Comparison of ENCODE assay signal across 11 cellular contexts in the genomic region with DNA sequence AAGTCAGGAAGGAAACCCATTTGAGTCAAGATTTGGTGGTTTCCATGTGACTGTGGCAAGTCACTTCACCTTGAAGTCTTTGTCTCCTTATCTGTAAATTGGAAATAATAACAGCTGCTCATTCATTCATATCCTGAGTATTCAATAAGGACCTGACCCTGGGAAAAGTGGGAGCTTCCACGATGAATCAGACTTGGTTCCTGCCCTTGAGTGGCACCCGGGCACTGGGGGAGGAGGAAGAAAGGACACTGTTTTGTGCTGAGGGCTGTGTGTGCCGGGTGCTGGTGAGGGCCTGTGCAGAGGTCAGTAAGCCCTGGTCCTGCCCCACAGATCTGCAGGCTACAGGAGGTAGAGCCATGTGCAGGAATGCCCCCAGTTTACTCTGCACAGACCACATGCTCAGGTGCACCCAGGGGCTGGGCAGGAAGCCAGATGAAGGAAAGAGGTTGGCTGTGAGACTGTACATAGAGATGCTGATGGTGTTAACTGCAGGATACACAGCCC. TPM values are rescaled to one million over a fixed set of nuclear protein-coding genes. Genes with fewer than 3 reads are reported as not detected.
DNase-seq lines count a peak whose midpoint lies in the region; ATAC-seq and TF ChIP-seq lines count a peak whose summit lies in the region.
"Had no signal": no experiment of that assay in that cellular context is flagged by ENCODE, and none has a peak within 500 bp of the region (broad histone marks: within the 10 kb centered on the region; RNA-seq: fewer than 3 reads in every experiment).

No MANE protein-coding gene starts in this region.

- H3K27me3 Mint-ChIP-seq in HFFc6 (ENCODE audit: insufficient read depth) (no peaks in the 10 kb centered on the region; the same call in 1 of the 2 replicates), WTC11 (ENCODE audit: low read depth) (no peaks in the 10 kb centered on the region), endodermal cell (ENCODE audit: insufficient read depth) (no peaks in the 10 kb centered on the region)
- H3K27me3 Mint-ChIP-seq: naive B cell had no signal

- peak overlapping the region; percentile 50 for H3K4me3 Mint-ChIP-seq in HFFc6
- no peak overlapping the region for H3K4me3 Mint-ChIP-seq in WTC11
- no peak overlapping the region for H3K4me3 Mint-ChIP-seq in endodermal cell
- H3K4me3 Mint-ChIP-seq: naive B cell had no signal

- intact Hi-C loops in heart right ventricle (cut with DNase I) (no loop called here), spleen (cut with DNase I; ENCODE audit: low total_unique reads) (loop anchor here (10.0 kb wide), 1 partner anchor 50 kb away; no protein-coding TSS in a partner anchor)

- POLR2A ChIA-PET in WTC11 (lab: Charles Lee) = no interaction called here

- no peak for ATAC-seq in WTC11
- peak in 6 of 8 donors; percentile 7 to 53 (median 22) for ATAC-seq in heart right ventricle
- ATAC-seq in HG03457 (IDR thresholded peaks at IDR 0.05; ENCODE audit: unreplicated experiment) = no peak
- no peak for ATAC-seq in GM21619 (IDR thresholded peaks at IDR 0.05; ENCODE audit: unreplicated experiment)
- ATAC-seq in HG02571 (IDR thresholded peaks at IDR 0.05; ENCODE audit: unreplicated experiment) = no peak
- ATAC-seq: HCT116 had no signal

- peaks cover 47 to 97% (median 92%) of the 10 kb centered on the region in 9 donors for H3K4me1 ChIP-seq in heart right ventricle
- H3K4me1 ChIP-seq in spleen = peaks cover 27 to 100% (median 84%) of the 10 kb centered on the region in 6 donors
- peaks cover 21% of the 10 kb centered on the region for H3K4me1 ChIP-seq in endodermal cell (ENCODE audit: control insufficient read depth, insufficient read depth, low read length)

- H3K9me3 Mint-ChIP-seq in HFFc6 (no peaks in the 10 kb centered on the region), WTC11 (no peaks in the 10 kb centered on the region), endodermal cell (no peaks in the 10 kb centered on the region)
- H3K9me3 Mint-ChIP-seq: naive B cell had no signal

- H3K9ac ChIP-seq in endodermal cell (ENCODE audit: extremely low read depth, low read length, poor library complexity, severe bottlenecking) = no peak overlapping the region

- H3K4me1 Mint-ChIP-seq in HFFc6 (ENCODE audit: low read depth) = peaks cover 89% of the 10 kb centered on the region
- peaks cover 52% of the 10 kb centered on the region for H3K4me1 Mint-ChIP-seq in WTC11
- peaks cover 45% of the 10 kb centered on the region for H3K4me1 Mint-ChIP-seq in endodermal cell

- H3K27ac Mint-ChIP-seq in HFFc6 (peak overlapping the region; percentile 74), WTC11 (peak overlapping the region; percentile 20; the same call in 1 of the 2 replicates), endodermal cell (no peak overlapping the region)

- H3K36me3 Mint-ChIP-seq in HFFc6 (ENCODE audit: low read depth) (peaks cover 6% of the 10 kb centered on the region), WTC11 (no peaks in the 10 kb centered on the region), endodermal cell (ENCODE audit: low read depth) (peaks cover 2% of the 10 kb centered on the region)
- H3K36me3 Mint-ChIP-seq: naive B cell had no signal

- H3K36me3 ChIP-seq in heart right ventricle (peaks cover 0 to 10% (median 0%) of the 10 kb centered on the region in 9 donors), spleen (peaks cover 0 to 29% (median 0%) of the 10 kb centered on the region in 6 donors), endodermal cell (ENCODE audit: control insufficient read depth, insufficient read depth, low read length) (no peaks in the 10 kb centered on the region)

- H3K27ac ChIP-seq in heart right ventricle (peak overlapping the region in 9 of 10 donors; percentile 62 to 84 (median 79)), spleen (peak overlapping the region in 6 of 8 donors; percentile 22 to 81 (median 76)), endodermal cell (ENCODE audit: low read depth, low read length) (no peak overlapping the region)

- H3K27me3 ChIP-seq in heart right ventricle (no peaks in the 10 kb centered on the region), spleen (replicated peaks in 1 of 7) (no peaks in the 10 kb centered on the region), endodermal cell (ENCODE audit: control insufficient read depth, insufficient read depth, low read length, poor library complexity, severe bottlenecking) (no peaks in the 10 kb centered on the region)

- no peak for TF ChIP-seq POLR2A in spleen (IDR thresholded peaks at IDR 0.05)

- 15 to 34% methylated on average over 3 of the region's 3 CpGs for WGBS in heart right ventricle, 2 donors
- 45 to 69% (median 66%) methylated on average over 3 of the region's 3 CpGs for WGBS in spleen, 5 donors
- 92 to 97% methylated on average over 2 to 3 of the region's 3 CpGs for WGBS in endodermal cell (ENCODE audit: insufficient coverage in 1 of 2, insufficient read length in 1 of 2), 2 experiments

- H3K9me3 ChIP-seq in heart right ventricle (no peaks in the 10 kb centered on the region), spleen (no peaks in the 10 kb centered on the region), endodermal cell (ENCODE audit: control insufficient read depth, low read length) (no peaks in the 10 kb centered on the region)

- DNase-seq in HFFc6 (no peak), WTC11 (ENCODE audit: low spot score) (no peak), heart right ventricle (no peak), spleen (no peak), endodermal cell (no peak)
- DNase-seq: naive B cell; stimulated activated CD8-positive, alpha-beta memory T cell treated with anti-CD3 and anti-CD28 coated beads, Interleukin-4, amount 100 ng/mL, for 48 hours had no signal

- H3K4me3 ChIP-seq in heart right ventricle (no peak overlapping the region), spleen (no peak overlapping the region), endodermal cell (ENCODE audit: low read length) (no peak overlapping the region)

- CTCF ChIA-PET in WTC11 (lab: Charles Lee) = interaction anchor here (1.4 to 3.0 kb wide), 3 partner anchors 10 to 46 kb away, joined by 3 to 22 read pairs (median 4); no protein-coding TSS in a partner anchor

- TF ChIP-seq CTCF in HFFc6 (IDR thresholded peaks at IDR 0.05) (no peak), WTC11 (IDR thresholded peaks at IDR 0.05) (no peak), heart right ventricle (IDR thresholded peaks at IDR 0.05) (no peak), spleen (IDR thresholded peaks at IDR 0.05 in 8 of 11, conservative IDR thresholded peaks at IDR 0.05 in 3 of 11) (no peak), endodermal cell (conservative IDR thresholded peaks at IDR 0.05) (no peak)

TF ChIP-seq in WTC11, 78 proteins besides CTCF, POLR2A, EP300 and RAD21 (continues in another document):
- no peak for TF ChIP-seq TP53 (CRISPR knock-in tag; IDR thresholded peaks at IDR 0.05)
- TF ChIP-seq, protein P1, sequence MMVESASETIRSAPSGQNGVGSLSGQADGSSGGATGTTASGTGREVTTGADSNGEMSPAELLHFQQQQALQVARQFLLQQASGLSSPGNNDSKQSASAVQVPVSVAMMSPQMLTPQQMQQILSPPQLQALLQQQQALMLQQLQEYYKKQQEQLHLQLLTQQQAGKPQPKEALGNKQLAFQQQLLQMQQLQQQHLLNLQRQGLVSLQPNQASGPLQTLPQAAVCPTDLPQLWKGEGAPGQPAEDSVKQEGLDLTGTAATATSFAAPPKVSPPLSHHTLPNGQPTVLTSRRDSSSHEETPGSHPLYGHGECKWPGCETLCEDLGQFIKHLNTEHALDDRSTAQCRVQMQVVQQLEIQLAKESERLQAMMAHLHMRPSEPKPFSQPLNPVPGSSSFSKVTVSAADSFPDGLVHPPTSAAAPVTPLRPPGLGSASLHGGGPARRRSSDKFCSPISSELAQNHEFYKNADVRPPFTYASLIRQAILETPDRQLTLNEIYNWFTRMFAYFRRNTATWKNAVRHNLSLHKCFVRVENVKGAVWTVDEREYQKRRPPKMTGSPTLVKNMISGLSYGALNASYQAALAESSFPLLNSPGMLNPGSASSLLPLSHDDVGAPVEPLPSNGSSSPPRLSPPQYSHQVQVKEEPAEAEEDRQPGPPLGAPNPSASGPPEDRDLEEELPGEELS (CRISPR knock-in tag; IDR thresholded peaks at IDR 0.05) = no peak
- TF ChIP-seq HMGXB4 (CRISPR knock-in tag; IDR thresholded peaks at IDR 0.05) = no peak
- TF ChIP-seq CREM (CRISPR knock-in tag; IDR thresholded peaks at IDR 0.05) = no peak
- no peak for TF ChIP-seq NFYB (CRISPR knock-in tag; conservative IDR thresholded peaks at IDR 0.05; ENCODE audit: low read depth)
- no peak for TF ChIP-seq TEAD4 (CRISPR knock-in tag; IDR thresholded peaks at IDR 0.05)
- no peak for TF ChIP-seq ZBTB43 (CRISPR knock-in tag; IDR thresholded peaks at IDR 0.05)
- TF ChIP-seq SP1 (CRISPR knock-in tag; conservative IDR thresholded peaks at IDR 0.05) = no peak

RNA-seq across cellular contexts. Expression of gene NDST1, which starts 6.8 kb away (rescaled TPM):
- total RNA-seq in HFFc6 (2021; fragmentation: NEBNext Ultra II Directional; extraction: Animal tissue kit (Norgen Biotek cat#: 25700)) = 100 to 1,000 TPM; 126 to 199 (median 147) TPM
- total RNA-seq in WTC11 (2021) (58.1 to 69.9 TPM (median 61.5 TPM) in 3 replicates), heart right ventricle (10 to 100 TPM; 50.3 to 86.1 (median 61.5) TPM), spleen (100 to 1,000 TPM; 123 to 360 (median 261) TPM), endodermal cell (10 to 100 TPM; 53.3 to 71.7 TPM)
- polyA plus RNA-seq in heart right ventricle (10 to 100 TPM; 14.8 to 15.9 TPM), spleen (10 to 100 TPM in 1 of 3 donors, 1 to 10 TPM in 2; 6.1 to 45.7 (median 6.8) TPM)
- polyA plus RNA-seq in endodermal cell (2013, experiment 1 of 2) = 40.7 TPM
- 37.5 TPM for polyA plus RNA-seq in endodermal cell (2013, experiment 2 of 2)

Comparison
In these comparisons a context has a peak if more than half of its experiments do, and no peak if none do; other contexts are left out.
1. ATAC-seq: peak in heart right ventricle (6 of 8); none in WTC11 (single experiment), HG03457 (single experiment), GM21619 (single experiment) and HG02571 (single experiment).